In genomic region chr5:172188033-172188892, GRCh38 we compare ENCODE assay signal across 1 cellular context.
TF ChIP-seq lines count a peak whose summit lies in the region.

TSS of gene STK10 (minus strand) at chr5:172188224. CDS start at chr5:172188042, 182 bp downstream.

TF ChIP-seq in WTC11, 78 proteins besides CTCF, POLR2A, EP300 and RAD21 (continued from another document and continues in another):
- TF ChIP-seq E2F4 (CRISPR knock-in tag; IDR thresholded peaks at IDR 0.05; ENCODE audit: borderline replicate concordance, low read depth) (no peak), ZNF281 (CRISPR knock-in tag; IDR thresholded peaks at IDR 0.05) (no peak), ESRRA (CRISPR knock-in tag; IDR thresholded peaks at IDR 0.05; ENCODE audit: borderline replicate concordance) (peak; percentile 74; the same call in 1 of the 2 replicates), ATF1 (CRISPR knock-in tag; IDR thresholded peaks at IDR 0.05) (no peak), TEAD1 (CRISPR knock-in tag; IDR thresholded peaks at IDR 0.05) (0 out of 2 replicates have a peak, but pooled peaks have one; percentile 8), HMGXB4 (CRISPR knock-in tag; IDR thresholded peaks at IDR 0.05) (peak; percentile 81), ZBTB21 (CRISPR knock-in tag; IDR thresholded peaks at IDR 0.05; ENCODE audit: borderline replicate concordance) (no peak), ZNF232 (CRISPR knock-in tag; IDR thresholded peaks at IDR 0.05) (no peak), CDX4 (CRISPR knock-in tag; IDR thresholded peaks at IDR 0.05; ENCODE audit: borderline replicate concordance) (no peak), ZNF396 (CRISPR knock-in tag; IDR thresholded peaks at IDR 0.05; ENCODE audit: borderline replicate concordance) (no peak), SOX15 (CRISPR knock-in tag; IDR thresholded peaks at IDR 0.05) (no peak), ZNF121 (CRISPR knock-in tag; IDR thresholded peaks at IDR 0.05) (no peak), GTF2I (CRISPR knock-in tag; conservative IDR thresholded peaks at IDR 0.05) (0 out of 2 replicates have a peak, but pooled peaks have one; percentile 8), ZNF671 (CRISPR knock-in tag; IDR thresholded peaks at IDR 0.05) (no peak), PRDM15 (CRISPR knock-in tag; IDR thresholded peaks at IDR 0.05) (no peak), NR2C2 (CRISPR knock-in tag; IDR thresholded peaks at IDR 0.05) (no peak), FOXK1 (CRISPR knock-in tag; IDR thresholded peaks at IDR 0.05) (0 out of 2 replicates have a peak, but pooled peaks have one; percentile 24), JUN (CRISPR knock-in tag; IDR thresholded peaks at IDR 0.05) (no peak), MAX (CRISPR knock-in tag; IDR thresholded peaks at IDR 0.05) (peak; percentile 68), MYBL2 (CRISPR knock-in tag; IDR thresholded peaks at IDR 0.05) (no peak), FOXP4 (CRISPR knock-in tag; IDR thresholded peaks at IDR 0.05) (peak; percentile 42; the same call in 1 of the 2 replicates), JAZF1 (CRISPR knock-in tag; IDR thresholded peaks at IDR 0.05) (no peak), NR3C1 (CRISPR knock-in tag; conservative IDR thresholded peaks at IDR 0.05; ENCODE audit: low read depth) (0 out of 2 replicates have a peak, but pooled peaks have one; percentile 10), GABPB1 (CRISPR knock-in tag; IDR thresholded peaks at IDR 0.05) (peak; percentile 71), RORB (CRISPR knock-in tag; IDR thresholded peaks at IDR 0.05) (no peak), SMAD4 (CRISPR knock-in tag; IDR thresholded peaks at IDR 0.05) (no peak), SMAD3 (CRISPR knock-in tag; IDR thresholded peaks at IDR 0.05; ENCODE audit: borderline replicate concordance) (no peak), RELA (CRISPR knock-in tag; IDR thresholded peaks at IDR 0.05; ENCODE audit: borderline replicate concordance) (no peak), E2F1 (CRISPR knock-in tag; IDR thresholded peaks at IDR 0.05) (no peak), USF1 (CRISPR knock-in tag; IDR thresholded peaks at IDR 0.05) (no peak; the same call in 1 of the 2 replicates), CREB1 (CRISPR knock-in tag; IDR thresholded peaks at IDR 0.05) (no peak), SP1 (CRISPR knock-in tag; conservative IDR thresholded peaks at IDR 0.05) (peak; percentile 92), FOXP1 (CRISPR knock-in tag; IDR thresholded peaks at IDR 0.05; ENCODE audit: borderline replicate concordance) (peak; percentile 2; the same call in 1 of the 2 replicates), MLX (CRISPR knock-in tag; IDR thresholded peaks at IDR 0.05) (no peak), TP53 (CRISPR knock-in tag; IDR thresholded peaks at IDR 0.05) (no peak), GRHL2 (CRISPR knock-in tag; IDR thresholded peaks at IDR 0.05; ENCODE audit: insufficient replicate concordance, severe bottlenecking) (no peak), USF2 (CRISPR knock-in tag; IDR thresholded peaks at IDR 0.05) (no peak), CBFB (CRISPR knock-in tag; IDR thresholded peaks at IDR 0.05; ENCODE audit: low read depth) (0 out of 2 replicates have a peak, but pooled peaks have one; percentile 61), ZNF219 (CRISPR knock-in tag; IDR thresholded peaks at IDR 0.05; ENCODE audit: borderline replicate concordance) (no peak), CREM (CRISPR knock-in tag; IDR thresholded peaks at IDR 0.05) (no peak), ATF2 (CRISPR knock-in tag; IDR thresholded peaks at IDR 0.05; ENCODE audit: borderline replicate concordance, low read depth) (no peak), ZNF512 (CRISPR knock-in tag; IDR thresholded peaks at IDR 0.05; ENCODE audit: borderline replicate concordance) (no peak), ZNF423 (CRISPR knock-in tag; IDR thresholded peaks at IDR 0.05) (peak; percentile 80; the same call in 1 of the 2 replicates)
